ENCODE assay signal across 12 cellular contexts in the genomic region with DNA sequence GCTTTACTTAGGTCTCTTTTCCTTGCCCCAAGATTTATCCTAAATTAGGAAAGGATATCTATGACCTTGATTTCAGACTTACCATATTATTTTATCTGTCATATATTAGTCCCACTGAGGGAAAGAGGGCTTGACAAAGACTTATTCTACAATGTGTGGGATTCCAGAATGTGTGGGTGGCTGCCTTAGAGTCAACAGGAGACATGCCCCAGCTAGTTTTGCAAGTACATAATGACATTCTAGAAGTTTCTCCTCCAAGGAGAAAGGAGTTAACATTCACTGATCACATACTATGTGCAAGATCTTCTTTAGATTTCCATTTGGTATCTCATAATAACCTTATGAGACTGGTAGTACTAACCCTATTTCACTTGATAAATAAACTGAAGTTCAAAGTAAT. TPM values are rescaled to one million over a fixed set of nuclear protein-coding genes. Genes with fewer than 3 reads are reported as not detected.
DNase-seq lines count a peak whose midpoint lies in the region; ATAC-seq, FAIRE-seq and TF ChIP-seq lines count a peak whose summit lies in the region.
"Had no signal": no experiment of that assay in that cellular context is flagged by ENCODE, and none has a peak within 500 bp of the region (broad histone marks: within the 10 kb centered on the region; RNA-seq: fewer than 3 reads in every experiment).

No MANE protein-coding gene starts in this region.

- ATAC-seq in GM19452 (IDR thresholded peaks at IDR 0.05; ENCODE audit: unreplicated experiment) (peak; percentile 23), HG03432 (IDR thresholded peaks at IDR 0.05; ENCODE audit: unreplicated experiment) (peak; percentile 30), GM19467 (IDR thresholded peaks at IDR 0.05; ENCODE audit: unreplicated experiment) (no peak), body of pancreas (no peak)
- ATAC-seq: left ventricle myocardium superior had no signal

- peak overlapping the region; percentile 54 to 87 (median 78) for H3K27ac ChIP-seq in esophagus squamous epithelium
- H3K27ac ChIP-seq in body of pancreas: no peak overlapping the region
- H3K27ac ChIP-seq: stomach had no signal

- H3K36me3 ChIP-seq in esophagus squamous epithelium: peaks cover 0 to 66% (median 22%) of the 10 kb centered on the region in 3 donors
- H3K36me3 ChIP-seq in body of pancreas (replicated peaks in 1 of 2; ENCODE audit: insufficient read depth in 1 of 2, low read depth in 2 of 2): peaks cover 0 to 18% of the 10 kb centered on the region in 2 donors

- H3K9me3 ChIP-seq in esophagus squamous epithelium: no peaks in the 10 kb centered on the region
- H3K9me3 ChIP-seq in body of pancreas: no peaks in the 10 kb centered on the region
- H3K9me3 ChIP-seq: stomach had no signal

- H3K4me3 ChIP-seq in esophagus squamous epithelium (no peak overlapping the region), body of pancreas (no peak overlapping the region)
- H3K4me3 ChIP-seq: stomach had no signal

- H3K27me3 ChIP-seq in esophagus squamous epithelium (no peaks in the 10 kb centered on the region), body of pancreas (no peaks in the 10 kb centered on the region)
- H3K27me3 ChIP-seq: stomach had no signal

- intact Hi-C loops in esophagus squamous epithelium (cut with DNase I): no loop called here
- intact Hi-C loops in body of pancreas (cut with DNase I): no loop called here

- TF ChIP-seq CTCF in esophagus squamous epithelium (IDR thresholded peaks at IDR 0.05) (no peak), body of pancreas (IDR thresholded peaks at IDR 0.05) (no peak)

- peaks cover 5 to 54% (median 11%) of the 10 kb centered on the region in 3 donors for H3K4me1 ChIP-seq in esophagus squamous epithelium
- H3K4me1 ChIP-seq in body of pancreas: no peaks in the 10 kb centered on the region
- H3K4me1 ChIP-seq: stomach had no signal

- DNase-seq in CD1c-positive myeloid dendritic cell (ENCODE audit: extremely low spot score): peak; percentile 31
- no peak for DNase-seq in esophagus squamous epithelium (lab: John Stamatoyannopoulos, UW)
- no peak for DNase-seq in body of pancreas
- DNase-seq in H54 (ENCODE audit: insufficient read length, low spot score): no peak
- no peak for DNase-seq in NOMO-1 treated with DMSO at 0.1 percent for 48 hours (lab: John Stamatoyannopoulos, UW; ENCODE audit: unreplicated experiment)
- DNase-seq: activated naive CD8-positive, alpha-beta T cell treated with anti-CD3 and anti-CD28 coated beads, Interleukin-2, amount 10 ng/mL, durations not matched to agents 7 days and 5 days; left ventricle myocardium superior; NCI-H446 treated with DMSO at 0.1 percent for 48 hours; stomach had no signal

- TF ChIP-seq POLR2A in esophagus squamous epithelium (IDR thresholded peaks at IDR 0.05): no peak
- TF ChIP-seq POLR2A in body of pancreas (IDR thresholded peaks at IDR 0.05): no peak
- TF ChIP-seq POLR2A in H54 (IDR thresholded peaks at IDR 0.05; ENCODE audit: low read depth, low read length): no peak

- FAIRE-seq in H54 (lab: Jason Lieb, UNC): no peak

RNA-seq across cellular contexts. Expression of gene IRF5, which starts 25.1 kb away (rescaled TPM):
- total RNA-seq in esophagus squamous epithelium: 10 to 100 TPM; 12.2 to 20.5 (median 16.9) TPM
- 10 to 100 TPM in 1 of 2 donors, 1 to 10 TPM in 1; 4.9 to 15.3 TPM for total RNA-seq in body of pancreas

RNA-seq across cellular contexts. Expression of gene KCP, which starts 52.3 kb away (rescaled TPM):
- total RNA-seq in esophagus squamous epithelium (1 to 10 TPM in 2 of 4 donors, under 1 TPM in 2; 0.47 to 1.5 (median 0.87) TPM), body of pancreas (under 1 TPM in 1 of 2 donors, not detected in 1; 0.33 TPM)

Comparison
In these comparisons a context has a peak if more than half of its experiments do, and no peak if none do; other contexts are left out.
1. ATAC-seq: peak in GM19452 (single experiment) and HG03432 (single experiment); none in GM19467 (single experiment) and body of pancreas (single experiment).
2. H3K27ac ChIP-seq: peak in esophagus squamous epithelium (4 of 4); none in body of pancreas (0 of 4).